Comparison of ENCODE assay signal across 19 cellular contexts in the genomic region with DNA sequence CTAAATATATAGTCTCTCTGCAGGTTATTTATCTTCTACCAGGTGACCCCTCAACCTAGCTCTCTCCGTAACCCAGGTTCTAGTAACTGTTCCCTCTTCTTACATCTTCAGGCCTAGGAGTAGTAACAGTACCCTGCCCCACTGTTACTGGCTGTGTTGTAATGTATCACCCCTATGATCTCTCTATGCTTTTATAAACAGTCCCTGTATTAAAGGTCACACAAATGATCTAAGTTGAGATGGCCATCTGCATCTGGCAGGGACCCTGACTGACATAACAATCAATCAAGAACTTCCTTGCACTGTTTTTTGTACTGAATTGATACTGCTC.
DNase-seq lines count a peak whose midpoint lies in the region; ATAC-seq and TF ChIP-seq lines count a peak whose summit lies in the region.
"Had no signal": no experiment of that assay in that cellular context is flagged by ENCODE, and none has a peak within 500 bp of the region (broad histone marks: within the 10 kb centered on the region; RNA-seq: fewer than 3 reads in every experiment).

No MANE protein-coding gene starts in this region.

- POLR2A ChIA-PET in SK-N-SH (lab: Yijun Ruan, JAX) = no interaction called here

- H3K27ac Mint-ChIP-seq in immature natural killer cell = no peak overlapping the region
- H3K27ac Mint-ChIP-seq: CD8-positive, alpha-beta T cell had no signal

- CTCF ChIA-PET in SK-N-SH (lab: Yijun Ruan, JAX) = interaction anchor here (1.1 to 1.4 kb wide), 2 partner anchors 25 to 27 kb away, joined by 3 read pairs; no protein-coding TSS in a partner anchor

- H3K36me3 ChIP-seq in SK-N-SH (replicated peaks in 1 of 2; ENCODE audit: control insufficient read depth in 1 of 2, insufficient read depth in 2 of 2, low read length in 1 of 2) = no peaks in the 10 kb centered on the region
- H3K36me3 ChIP-seq in parathyroid adenoma (ENCODE audit: control insufficient read depth, insufficient read depth, low read length) = no peaks in the 10 kb centered on the region
- H3K36me3 ChIP-seq: BLaER1 treated with 17β-estradiol and CSF1 and Interleukin-3, amounts not matched to agents 10 nM and 100 nM had no signal

- no peak for TF ChIP-seq EP300 in SK-N-SH (IDR thresholded peaks at IDR 0.05; ENCODE audit: borderline replicate concordance in 1 of 2, low read depth in 1 of 2, low read length in 1 of 2)

- 100% methylated on average over 1 of the region's 1 CpG for WGBS in SK-N-SH (ENCODE audit: low lambda C conversion rate)

- no peaks in the 10 kb centered on the region for H3F3A ChIP-seq in SK-N-SH (replicated peaks; ENCODE audit: insufficient read depth)

- H3K79me2 ChIP-seq in SK-N-SH (ENCODE audit: insufficient read depth) (no peaks in the 10 kb centered on the region; the same call in 1 of the 2 replicates), parathyroid adenoma (no peaks in the 10 kb centered on the region)

- no peak for TF ChIP-seq RAD21 in SK-N-SH (IDR thresholded peaks at IDR 0.05; ENCODE audit: low read length)

- no peak overlapping the region for H2AFZ ChIP-seq in SK-N-SH (ENCODE audit: low read depth)
- H2AFZ ChIP-seq in parathyroid adenoma = peak overlapping the region; percentile 43

- peak; percentile 42 for ATAC-seq in GM18868 (IDR thresholded peaks at IDR 0.05; ENCODE audit: unreplicated experiment)
- peak; percentile 24 for ATAC-seq in HG02642 (IDR thresholded peaks at IDR 0.05; ENCODE audit: poor library complexity, unreplicated experiment)
- ATAC-seq: A549; CD8-positive, alpha-beta T cell; PC-3 had no signal

- H3K4me1 ChIP-seq in SK-N-SH (ENCODE audit: control insufficient read depth in 1 of 2, insufficient read depth in 2 of 2, low read depth in 1 of 2, low read length in 1 of 2) (no peaks in the 10 kb centered on the region), parathyroid adenoma (peaks cover 17% of the 10 kb centered on the region)
- H3K4me1 ChIP-seq: A549; BLaER1 treated with 17β-estradiol and CSF1 and Interleukin-3, amounts not matched to agents 10 nM and 100 nM had no signal

- H3K9me2 ChIP-seq in SK-N-SH = no peaks in the 10 kb centered on the region

- H3K9me3 ChIP-seq in SK-N-SH = no peaks in the 10 kb centered on the region
- H3K9me3 ChIP-seq in parathyroid adenoma (ENCODE audit: control insufficient read depth, low read length) = no peaks in the 10 kb centered on the region
- H3K9me3 ChIP-seq: A549; BLaER1 treated with 17β-estradiol and CSF1 and Interleukin-3, amounts not matched to agents 10 nM and 100 nM had no signal

- TF ChIP-seq CTCF in SK-N-SH (IDR thresholded peaks at IDR 0.05) (no peak), parathyroid adenoma (IDR thresholded peaks at IDR 0.05) (no peak)

- no peaks in the 10 kb centered on the region for H4K20me1 ChIP-seq in SK-N-SH (ENCODE audit: insufficient read depth)
- H4K20me1 ChIP-seq: BLaER1 treated with 17β-estradiol and CSF1 and Interleukin-3, amounts not matched to agents 10 nM and 100 nM had no signal

- H3K4me3 Mint-ChIP-seq in immature natural killer cell = no peak overlapping the region
- H3K4me3 Mint-ChIP-seq: CD8-positive, alpha-beta T cell had no signal

- peaks cover 0 to 10% (median 2%) of the 10 kb centered on the region in 3 donors for H3K27me3 Mint-ChIP-seq in immature natural killer cell (ENCODE audit: low read depth in 3 of 3)

- DNase-seq in SK-N-SH = no peak
- no peak for DNase-seq in immature natural killer cell
- no peak for DNase-seq in HK-2 (ENCODE audit: unreplicated experiment)
- DNase-seq in central memory CD4-positive, alpha-beta T cell = no peak
- DNase-seq: CD8-positive, alpha-beta T cell; DMS53; MM.1S; NCI-H1092; NCI-H146; NCI-H2029 treated with DMSO at 0.1 percent for 48 hours; NCI-H2171; PC-3; RPMI8226; SHP77 treated with DMSO at 0.1 percent for 48 hours had no signal

- no peaks in the 10 kb centered on the region for H3K27me3 ChIP-seq in SK-N-SH (ENCODE audit: insufficient read depth)
- H3K27me3 ChIP-seq in parathyroid adenoma (ENCODE audit: control insufficient read depth, insufficient read depth, low read length) = no peaks in the 10 kb centered on the region
- H3K27me3 ChIP-seq: BLaER1 treated with 17β-estradiol and CSF1 and Interleukin-3, amounts not matched to agents 10 nM and 100 nM had no signal

- H3K9ac ChIP-seq in SK-N-SH = no peak overlapping the region
- no peak overlapping the region for H3K9ac ChIP-seq in parathyroid adenoma
- H3K9ac ChIP-seq: BLaER1 treated with 17β-estradiol and CSF1 and Interleukin-3, amounts not matched to agents 10 nM and 100 nM had no signal

- H3K4me1 Mint-ChIP-seq in immature natural killer cell = no peaks in the 10 kb centered on the region

- H3K27ac ChIP-seq in SK-N-SH (ENCODE audit: low read depth in 2 of 2, low read length in 1 of 2) = peak overlapping the region in 1 of 2 experiments; percentile 15; a peak in 1 of 4 replicates
- peak overlapping the region; percentile 42 for H3K27ac ChIP-seq in parathyroid adenoma
- H3K27ac ChIP-seq: A549; BLaER1 treated with 17β-estradiol and CSF1 and Interleukin-3, amounts not matched to agents 10 nM and 100 nM had no signal

- H3K4me2 ChIP-seq in SK-N-SH (peak overlapping the region; percentile 55; the same call in 1 of the 2 replicates), parathyroid adenoma (ENCODE audit: low read length) (no peak overlapping the region)
- H3K4me2 ChIP-seq: A549; BLaER1 treated with 17β-estradiol and CSF1 and Interleukin-3, amounts not matched to agents 10 nM and 100 nM had no signal

- H3K36me3 Mint-ChIP-seq in immature natural killer cell = no peaks in the 10 kb centered on the region
- H3K36me3 Mint-ChIP-seq: CD8-positive, alpha-beta T cell had no signal

- H3K9me3 Mint-ChIP-seq in immature natural killer cell = peaks cover 0 to 6% (median under 1%) of the 10 kb centered on the region in 6 donors

- H3K4me3 ChIP-seq in SK-N-SH (ENCODE audit: low read depth in 2 of 2, low read length in 1 of 2) (no peak overlapping the region), parathyroid adenoma (ENCODE audit: low read depth, low read length) (no peak overlapping the region)
- H3K4me3 ChIP-seq: A549; BLaER1 treated with 17β-estradiol and CSF1 and Interleukin-3, amounts not matched to agents 10 nM and 100 nM had no signal

TF ChIP-seq in SK-N-SH, 30 proteins besides CTCF, POLR2A, EP300 and RAD21:
- no peak for TF ChIP-seq SMC3 (IDR thresholded peaks at IDR 0.05; ENCODE audit: low read depth, low read length)
- no peak for TF ChIP-seq RXRA (IDR thresholded peaks at IDR 0.05; ENCODE audit: borderline replicate concordance, low read depth)
- TF ChIP-seq, protein P1, sequence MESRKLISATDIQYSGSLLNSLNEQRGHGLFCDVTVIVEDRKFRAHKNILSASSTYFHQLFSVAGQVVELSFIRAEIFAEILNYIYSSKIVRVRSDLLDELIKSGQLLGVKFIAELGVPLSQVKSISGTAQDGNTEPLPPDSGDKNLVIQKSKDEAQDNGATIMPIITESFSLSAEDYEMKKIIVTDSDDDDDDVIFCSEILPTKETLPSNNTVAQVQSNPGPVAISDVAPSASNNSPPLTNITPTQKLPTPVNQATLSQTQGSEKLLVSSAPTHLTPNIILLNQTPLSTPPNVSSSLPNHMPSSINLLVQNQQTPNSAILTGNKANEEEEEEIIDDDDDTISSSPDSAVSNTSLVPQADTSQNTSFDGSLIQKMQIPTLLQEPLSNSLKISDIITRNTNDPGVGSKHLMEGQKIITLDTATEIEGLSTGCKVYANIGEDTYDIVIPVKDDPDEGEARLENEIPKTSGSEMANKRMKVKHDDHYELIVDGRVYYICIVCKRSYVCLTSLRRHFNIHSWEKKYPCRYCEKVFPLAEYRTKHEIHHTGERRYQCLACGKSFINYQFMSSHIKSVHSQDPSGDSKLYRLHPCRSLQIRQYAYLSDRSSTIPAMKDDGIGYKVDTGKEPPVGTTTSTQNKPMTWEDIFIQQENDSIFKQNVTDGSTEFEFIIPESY (IDR thresholded peaks at IDR 0.05; ENCODE audit: borderline replicate concordance, low read depth) = no peak
- no peak for TF ChIP-seq RFX5 (IDR thresholded peaks at IDR 0.05; ENCODE audit: low read length)
- TF ChIP-seq CHD2 (IDR thresholded peaks at IDR 0.05; ENCODE audit: low read length, partially characterized antibody) = no peak
- no peak for TF ChIP-seq GABPA (IDR thresholded peaks at IDR 0.05; ENCODE audit: low read depth)
- no peak for TF ChIP-seq MEF2A (IDR thresholded peaks at IDR 0.05; ENCODE audit: borderline replicate concordance, low read depth)
- TF ChIP-seq YY1 (IDR thresholded peaks at IDR 0.05; ENCODE audit: low read depth) = no peak
- no peak for TF ChIP-seq JUND (IDR thresholded peaks at IDR 0.05)
- no peak for TF ChIP-seq TAF1 (IDR thresholded peaks at IDR 0.05; ENCODE audit: borderline replicate concordance, low read depth, low read length)
- TF ChIP-seq TCF12 (IDR thresholded peaks at IDR 0.05) = no peak
- no peak for TF ChIP-seq EZH2phosphoT487 (IDR thresholded peaks at IDR 0.05; ENCODE audit: borderline replicate concordance, low read depth)
- TF ChIP-seq FOXM1 (IDR thresholded peaks at IDR 0.05; ENCODE audit: low read depth) = no peak
